ENCODE assay signal across 8 cellular contexts in the genomic region with DNA sequence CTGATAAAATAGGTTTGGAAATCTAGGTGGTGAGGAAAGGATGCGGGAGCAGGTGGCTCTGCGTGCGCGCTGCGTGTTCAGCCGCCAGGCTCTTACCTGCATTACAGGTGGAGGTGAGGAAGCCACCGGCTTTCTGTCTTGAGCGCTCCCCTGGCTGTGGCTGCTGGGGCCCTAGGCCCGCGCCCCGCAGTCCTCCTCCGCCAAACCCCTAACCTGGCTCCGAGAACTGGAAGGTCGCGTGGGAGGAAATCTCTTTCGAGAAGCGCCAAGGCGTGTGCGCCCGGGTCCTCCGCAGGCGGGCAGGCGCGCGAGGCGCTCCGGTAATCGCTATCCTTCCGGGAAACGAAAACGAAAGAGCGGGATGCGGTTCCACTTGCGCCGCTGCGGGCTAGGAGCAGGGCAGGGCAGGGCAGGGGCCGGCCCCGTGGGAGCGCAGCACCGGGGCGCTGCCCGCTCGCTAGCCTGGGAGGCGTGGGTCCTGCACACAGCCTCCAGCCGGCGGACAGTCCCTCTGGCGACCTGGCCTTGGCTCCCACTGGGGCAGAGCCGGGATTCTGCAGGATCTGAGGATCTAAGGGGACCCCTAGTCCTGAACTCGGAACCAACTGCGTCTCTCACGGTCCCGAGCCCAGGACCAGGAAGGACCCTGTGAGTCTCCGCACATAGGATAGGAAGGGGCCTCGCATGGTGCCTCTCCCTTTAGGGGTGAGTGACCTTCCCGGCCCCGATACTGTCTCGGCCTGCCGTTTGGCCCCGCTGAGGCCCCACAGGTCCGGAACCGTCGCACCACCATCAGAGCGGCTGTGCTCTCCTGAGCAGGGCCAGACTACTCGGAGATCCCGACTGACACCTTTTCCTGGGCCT. TPM values are rescaled to one million over a fixed set of nuclear protein-coding genes. Genes with fewer than 3 reads are reported as not detected.
DNase-seq lines count a peak whose midpoint lies in the region; ATAC-seq and TF ChIP-seq lines count a peak whose summit lies in the region.

TSS of gene ETV7 (minus strand) at position 230 of the 864 bp plus-strand sequence. CDS start at position 102, 128 bp downstream.

- H3K36me3 Mint-ChIP-seq in activated naive CD4-positive, alpha-beta T cell treated with anti-CD3 and anti-CD28 coated beads, Interleukin-2, amount 10 ng/mL, durations not matched to agents 7 days and 5 days: peaks cover 11% of the 10 kb centered on the region

- H3K36me3 ChIP-seq in DOHH2 (ENCODE audit: control insufficient read depth, low read length): no peaks in the 10 kb centered on the region

- H3K27ac Mint-ChIP-seq in activated naive CD4-positive, alpha-beta T cell treated with anti-CD3 and anti-CD28 coated beads, Interleukin-2, amount 10 ng/mL, durations not matched to agents 7 days and 5 days: peak within 1 kb of the TSS; percentile 76

- H3K27me3 ChIP-seq in DOHH2 (ENCODE audit: control insufficient read depth, low read length): peaks cover 52% of the 10 kb centered on the region

- TF ChIP-seq CTCF in DOHH2 (IDR thresholded peaks at IDR 0.05; ENCODE audit: low read depth, low read length, poor library complexity, severe bottlenecking) (no peak), retinal pigment epithelial cell (conservative IDR thresholded peaks at IDR 0.05; ENCODE audit: low read depth, low read length) (no peak)

- H3K4me1 Mint-ChIP-seq in activated naive CD4-positive, alpha-beta T cell treated with anti-CD3 and anti-CD28 coated beads, Interleukin-2, amount 10 ng/mL, durations not matched to agents 7 days and 5 days: peaks cover 44% of the 10 kb centered on the region

- H3K9me2 ChIP-seq in DOHH2 (replicated peaks; ENCODE audit: control insufficient read depth, low read length): no peaks in the 10 kb centered on the region

- ATAC-seq in left cardiac atrium: peak; percentile 77 to 80
- ATAC-seq in HG02759 (IDR thresholded peaks at IDR 0.05; ENCODE audit: unreplicated experiment): no peak

- H3F3A ChIP-seq in DOHH2 (ENCODE audit: control insufficient read depth, insufficient read depth): no peaks in the 10 kb centered on the region

- peak within 1 kb of the TSS; percentile 59 for H3K4me3 ChIP-seq in DOHH2 (ENCODE audit: low read length)
- H3K4me3 ChIP-seq in retinal pigment epithelial cell (ENCODE audit: low read length): peak within 1 kb of the TSS; percentile 56

- CTCF ChIA-PET in activated naive CD4-positive, alpha-beta T cell treated with anti-CD3 and anti-CD28 coated beads, Interleukin-2, amount 10 ng/mL, durations not matched to agents 7 days and 5 days (lab: Charles Lee): interaction anchor here (0.8 to 1.3 kb wide), 2 partner anchors 21 to 28 kb away, joined by 3 to 6 read pairs; no protein-coding TSS in a partner anchor

- intact Hi-C loops in left cardiac atrium (cut with DNase I): no loop called here

- DNase-seq in NCI-H774 (lab: John Stamatoyannopoulos, UW) (peak; percentile 3), left cardiac atrium (peak; percentile 29), retinal pigment epithelial cell (ENCODE audit: low read depth) (no peak), NCI-H2107 treated with DMSO at 0.1 percent for 48 hours (lab: John Stamatoyannopoulos, UW; ENCODE audit: unreplicated experiment) (no peak), HuH-7 (ENCODE audit: low spot score) (no peak)
- peak; percentile 75 for DNase-seq in activated naive CD4-positive, alpha-beta T cell treated with anti-CD3 and anti-CD28 coated beads, Interleukin-2, amount 10 ng/mL, durations not matched to agents 7 days and 5 days

- no peak within 1 kb of the TSS for H3K27ac ChIP-seq in DOHH2 (ENCODE audit: low read depth, low read length)

- H3K4me3 Mint-ChIP-seq in activated naive CD4-positive, alpha-beta T cell treated with anti-CD3 and anti-CD28 coated beads, Interleukin-2, amount 10 ng/mL, durations not matched to agents 7 days and 5 days: peak within 1 kb of the TSS; percentile 89

- H3K27me3 Mint-ChIP-seq in activated naive CD4-positive, alpha-beta T cell treated with anti-CD3 and anti-CD28 coated beads, Interleukin-2, amount 10 ng/mL, durations not matched to agents 7 days and 5 days: peaks cover 56% of the 10 kb centered on the region

- H3K79me2 ChIP-seq in DOHH2 (ENCODE audit: control insufficient read depth, low read length): no peaks in the 10 kb centered on the region

- no peaks in the 10 kb centered on the region for H4K20me1 ChIP-seq in DOHH2 (ENCODE audit: control insufficient read depth, insufficient read depth, low read depth, low read length)

- H3K9me3 Mint-ChIP-seq in activated naive CD4-positive, alpha-beta T cell treated with anti-CD3 and anti-CD28 coated beads, Interleukin-2, amount 10 ng/mL, durations not matched to agents 7 days and 5 days: no peaks in the 10 kb centered on the region

- no peaks in the 10 kb centered on the region for H3K9me3 ChIP-seq in DOHH2 (ENCODE audit: control insufficient read depth, insufficient read depth, low read length)

- H3K4me2 ChIP-seq in DOHH2 (ENCODE audit: low read length): peak within 1 kb of the TSS; percentile 68

- H3K4me1 ChIP-seq in DOHH2 (ENCODE audit: control insufficient read depth, low read length): peaks cover 47% of the 10 kb centered on the region

RNA-seq across cellular contexts. Expression of gene ETV7, which starts in this region (rescaled TPM):
- under 1 TPM; 0.47 to 0.63 TPM for total RNA-seq in left cardiac atrium

Comparison
In these comparisons a context has a peak if more than half of its experiments do, and no peak if none do; other contexts are left out.
1. Peak in DNase-seq and ATAC-seq in left cardiac atrium; RNA of the gene not detected or under 1 TPM.
2. DNase-seq: peak in NCI-H774 (single experiment) and activated naive CD4-positive, alpha-beta T cell treated with anti-CD3 and anti-CD28 coated beads, Interleukin-2, amount 10 ng/mL, durations not matched to agents 7 days and 5 days (single experiment); none in retinal pigment epithelial cell (single experiment), NCI-H2107 treated with DMSO at 0.1 percent for 48 hours (single experiment) and HuH-7 (single experiment).